ENCODE assay signal across 1 cellular context in genomic region chr5:472656-473343, GRCh38.
TF ChIP-seq lines count a peak whose summit lies in the region.

No MANE protein-coding gene starts in this region.

TF ChIP-seq in K562, 482 proteins besides CTCF, POLR2A, EP300 and RAD21 (continued from another document):
- peak; percentile 77; the same call in 1 of the 2 replicates for TF ChIP-seq STAT6 (CRISPR knock-in tag; IDR thresholded peaks at IDR 0.05)
- TF ChIP-seq TEAD4 (IDR thresholded peaks at IDR 0.05; ENCODE audit: low read length), result 0 out of 2 replicates have a peak, but pooled peaks have one; percentile 25
- TF ChIP-seq TEAD4 (CRISPR knock-in tag; IDR thresholded peaks at IDR 0.05; ENCODE audit: borderline replicate concordance), result no peak; the same call in 1 of the 2 replicates
- no peak for TF ChIP-seq FOXO4 (CRISPR knock-in tag; IDR thresholded peaks at IDR 0.05)
